In genomic region chr7:50821457-50821977, GRCh38 we compare ENCODE assay signal across 1 cellular context.
TF ChIP-seq lines count a peak whose summit lies in the region.

No MANE protein-coding gene starts in this region.

TF ChIP-seq in HepG2, 621 proteins besides CTCF, POLR2A, EP300 and RAD21 (continued from another document):
- TF ChIP-seq ARID5B (CRISPR knock-in tag; IDR thresholded peaks at IDR 0.05) (peak; percentile 60), SNAPC4 (CRISPR knock-in tag; IDR thresholded peaks at IDR 0.05) (no peak), CEBPZ (IDR thresholded peaks at IDR 0.05; ENCODE audit: low read length) (no peak), DPF2 (CRISPR knock-in tag; IDR thresholded peaks at IDR 0.05; ENCODE audit: borderline replicate concordance, low read depth) (no peak), E2F1 (CRISPR knock-in tag; IDR thresholded peaks at IDR 0.05) (no peak), ZMYM4 (CRISPR knock-in tag; IDR thresholded peaks at IDR 0.05) (no peak), FOXM1 (CRISPR knock-in tag; IDR thresholded peaks at IDR 0.05) (no peak), ZNF121 (CRISPR knock-in tag; IDR thresholded peaks at IDR 0.05) (no peak), HDAC2 (CRISPR knock-in tag; IDR thresholded peaks at IDR 0.05) (no peak), ZNF317 (CRISPR knock-in tag; IDR thresholded peaks at IDR 0.05) (0 out of 2 replicates have a peak, but pooled peaks have one; percentile 12), ZBTB3 (CRISPR knock-in tag; IDR thresholded peaks at IDR 0.05; ENCODE audit: borderline replicate concordance, low read depth) (no peak), GABPB1 (CRISPR knock-in tag; IDR thresholded peaks at IDR 0.05) (peak; percentile 33; the same call in 1 of the 2 replicates), DDIT3 (CRISPR knock-in tag; IDR thresholded peaks at IDR 0.05) (no peak), ZFP37 (CRISPR knock-in tag; IDR thresholded peaks at IDR 0.05; ENCODE audit: borderline replicate concordance) (peak; percentile 53; the same call in 1 of the 2 replicates), ZBTB40 (IDR thresholded peaks at IDR 0.05) (no peak), ZBTB40 (CRISPR knock-in tag; IDR thresholded peaks at IDR 0.05) (0 out of 2 replicates have a peak, but pooled peaks have one; percentile 24), ZFX (CRISPR knock-in tag; IDR thresholded peaks at IDR 0.05; ENCODE audit: low read depth) (no peak), GATAD2A (CRISPR knock-in tag; IDR thresholded peaks at IDR 0.05) (peak; percentile 9; the same call in 1 of the 2 replicates), CREB1 (IDR thresholded peaks at IDR 0.05) (peak; percentile 19; the same call in 1 of the 2 replicates), CREB1 (CRISPR knock-in tag; IDR thresholded peaks at IDR 0.05) (peak; percentile 48; the same call in 1 of the 2 replicates), FOXK1 (CRISPR knock-in tag; IDR thresholded peaks at IDR 0.05; ENCODE audit: borderline replicate concordance, low read depth) (peak; percentile 26; the same call in 1 of the 2 replicates)
